Comparison of ENCODE assay signal across 12 cellular contexts in the genomic region with DNA sequence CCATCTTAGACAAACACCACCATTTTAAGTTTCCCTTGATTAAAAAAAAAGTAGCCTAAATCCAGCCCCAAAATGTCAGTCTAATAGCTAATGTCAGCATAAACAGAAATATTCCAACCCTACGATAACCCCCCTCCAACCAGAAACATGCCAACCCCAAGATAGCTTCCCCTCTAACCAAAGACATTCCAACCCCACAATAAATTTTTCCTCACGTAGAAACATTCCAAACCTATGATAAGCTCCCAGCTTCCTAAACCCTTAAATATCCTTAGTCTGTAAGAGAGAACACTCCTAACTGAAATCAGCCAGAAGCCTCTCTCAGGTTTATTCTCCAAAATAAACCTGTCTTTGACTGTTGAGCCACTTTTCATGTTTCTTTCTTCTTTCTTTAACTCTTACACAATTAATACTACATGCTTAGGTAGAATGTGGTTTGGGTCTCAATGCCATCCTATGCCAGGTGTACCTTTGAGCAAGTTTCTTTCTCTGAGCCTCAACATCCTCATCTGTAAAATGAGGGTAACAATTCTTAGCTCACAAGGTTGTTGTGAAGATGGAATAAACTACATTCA. TPM values are rescaled to one million over a fixed set of nuclear protein-coding genes. Genes with fewer than 3 reads are reported as not detected.
"Had no signal": no experiment of that assay in that cellular context is flagged by ENCODE, and none has a peak within 500 bp of the region (broad histone marks: within the 10 kb centered on the region; RNA-seq: fewer than 3 reads in every experiment).

No MANE protein-coding gene starts in this region.

- H3K4me1 ChIP-seq: colonic mucosa had no signal

- DNase-seq: activated CD4-positive, alpha-beta T cell treated with anti-CD3 and anti-CD28 coated beads, Interleukin-2, amount 10 ng/mL, durations not matched to agents 24 days and 14 days; activated CD8-positive, alpha-beta memory T cell treated with anti-CD3 and anti-CD28 coated beads for 24 hours; colonic mucosa; MV-4-11; NCI-H1436 treated with DMSO at 0.1 percent for 48 hours; NCI-H446; NCI-H82; T1000; WERI-Rb-1 had no signal

- H3K27me3 ChIP-seq: colonic mucosa had no signal

- H3K9me3 ChIP-seq: colonic mucosa had no signal

- H3K4me3 ChIP-seq: cardiac muscle cell, colonic mucosa had no signal

- H3K36me3 ChIP-seq: cardiac muscle cell, colonic mucosa, WERI-Rb-1 had no signal

- FAIRE-seq: RCC 7860 had no signal

- H3K27ac ChIP-seq: cardiac muscle cell, colonic mucosa, WERI-Rb-1 had no signal

RNA-seq across cellular contexts. Expression of a gene that starts 10.5 kb away (rescaled TPM):
- total RNA-seq: activated CD4-positive, alpha-beta T cell treated with anti-CD3 and anti-CD28 coated beads, Interleukin-2, amount 10 ng/mL, durations not matched to agents 24 days and 14 days; cardiac muscle cell; colonic mucosa; SK-MEL-5 had no signal
- polyA plus RNA-seq: cardiac muscle cell had no signal

RNA-seq across cellular contexts. Expression of a gene that starts 15.9 kb away (rescaled TPM):
- total RNA-seq: activated CD4-positive, alpha-beta T cell treated with anti-CD3 and anti-CD28 coated beads, Interleukin-2, amount 10 ng/mL, durations not matched to agents 24 days and 14 days; cardiac muscle cell; colonic mucosa; SK-MEL-5 had no signal
- polyA plus RNA-seq: cardiac muscle cell had no signal

RNA-seq across cellular contexts. Expression of a gene that starts 26.9 kb away (rescaled TPM):
- total RNA-seq: activated CD4-positive, alpha-beta T cell treated with anti-CD3 and anti-CD28 coated beads, Interleukin-2, amount 10 ng/mL, durations not matched to agents 24 days and 14 days; cardiac muscle cell; colonic mucosa; SK-MEL-5 had no signal
- polyA plus RNA-seq: cardiac muscle cell had no signal

RNA-seq across cellular contexts. Expression of a gene that starts 29.7 kb away (rescaled TPM):
- total RNA-seq: activated CD4-positive, alpha-beta T cell treated with anti-CD3 and anti-CD28 coated beads, Interleukin-2, amount 10 ng/mL, durations not matched to agents 24 days and 14 days; cardiac muscle cell; colonic mucosa; SK-MEL-5 had no signal
- polyA plus RNA-seq: cardiac muscle cell had no signal

RNA-seq across cellular contexts. Expression of a gene that starts 38.5 kb away (rescaled TPM):
- total RNA-seq: activated CD4-positive, alpha-beta T cell treated with anti-CD3 and anti-CD28 coated beads, Interleukin-2, amount 10 ng/mL, durations not matched to agents 24 days and 14 days; cardiac muscle cell; colonic mucosa; SK-MEL-5 had no signal
- polyA plus RNA-seq: cardiac muscle cell had no signal
